ENCODE assay signal across 28 cellular contexts in genomic region chr11:126507646-126508045, GRCh38.
"Had no signal": no experiment of that assay in that cellular context is flagged by ENCODE, and none has a peak within 500 bp of the region (broad histone marks: within the 10 kb centered on the region; RNA-seq: fewer than 3 reads in every experiment).

No MANE protein-coding gene starts in this region.

- H3K4me3 Mint-ChIP-seq: immature natural killer cell; naive thymus-derived CD4-positive, alpha-beta T cell; natural killer cell treated with Interleukin-12 subunit alpha and Interleukin-12 subunit beta and Interleukin-15 and Interleukin-18, amount 100 ng/mL, for 72 hours; stimulated activated memory B cell treated with anti-CD40 and anti-IgM and Interleukin-4, amounts not matched to agents 10 μg/mL and 1 μg/mL and 100 μg/mL, for 72 hours; stimulated activated naive CD8-positive, alpha-beta T cell treated with anti-CD3 and anti-CD28 coated beads, Interleukin-15, amount 100 ng/mL, for 72 hours had no signal

- H3K9me3 Mint-ChIP-seq: natural killer cell treated with Interleukin-12 subunit alpha and Interleukin-12 subunit beta and Interleukin-15 and Interleukin-18, amount 100 ng/mL, for 72 hours had no signal

- DNase-seq: hypothalamus; immature natural killer cell; kidney; left colon; left lung; lower lobe of right lung; mammary epithelial cell; mesendoderm; midbrain; mucosa of descending colon; naive thymus-derived CD4-positive, alpha-beta T cell; ovary; retina; right cardiac atrium; stimulated activated CD4-positive, alpha-beta T cell treated with anti-CD3 and anti-CD28 coated beads, Interleukin-1b, Interleukin-23, amount 100 ng/mL, for 48 hours; stimulated activated CD4-positive, alpha-beta T cell treated with anti-CD3 and anti-CD28 coated beads, Interleukin-2, amount 100 ng/mL, for 48 hours; stimulated activated CD4-positive, alpha-beta T cell treated with anti-CD3 and anti-CD28 coated beads, Interleukin-4, amount 100 ng/mL, for 4 hours; stimulated activated CD8-positive, alpha-beta memory T cell treated with anti-CD3 and anti-CD28 coated beads, Interleukin-4, amount 100 ng/mL, for 48 hours; stimulated activated naive CD4-positive, alpha-beta T cell treated with Interleukin-2 at 50 U/mL for 16 hours; stimulated activated naive CD8-positive, alpha-beta T cell treated with anti-CD3 and anti-CD28 coated beads, Interleukin-15, amount 100 ng/mL, for 72 hours; substantia nigra; thyroid gland; transverse colon; upper lobe of left lung had no signal

- H3K36me3 Mint-ChIP-seq: immature natural killer cell; naive thymus-derived CD4-positive, alpha-beta T cell; stimulated activated memory B cell treated with anti-CD40 and anti-IgM and Interleukin-4, amounts not matched to agents 10 μg/mL and 1 μg/mL and 100 μg/mL, for 72 hours had no signal

- H3K4me3 ChIP-seq: left lung, lower lobe of right lung, mucosa of descending colon, ovary, prostate gland, smooth muscle cell, thyroid gland, transverse colon, upper lobe of left lung had no signal

- ATAC-seq: left colon; left lung; lower lobe of right lung; mucosa of descending colon; naive thymus-derived CD4-positive, alpha-beta T cell; natural killer cell treated with Interleukin-12 subunit alpha and Interleukin-12 subunit beta and Interleukin-15 and Interleukin-18, amount 100 ng/mL, for 72 hours; right cardiac atrium; stimulated activated memory B cell treated with anti-CD40 and anti-IgM and Interleukin-4, amounts not matched to agents 10 μg/mL and 1 μg/mL and 100 μg/mL, for 72 hours; stimulated activated naive CD8-positive, alpha-beta T cell treated with anti-CD3 and anti-CD28 coated beads, Interleukin-15, amount 100 ng/mL, for 72 hours had no signal

- H3K36me3 ChIP-seq: left lung, lower lobe of right lung, ovary, prostate gland, thyroid gland, transverse colon, upper lobe of left lung had no signal

- H3K27me3 ChIP-seq: ovary, thyroid gland, upper lobe of left lung had no signal

- H3K27ac ChIP-seq: left lung, lower lobe of right lung, ovary, prostate gland, thyroid gland, transverse colon, upper lobe of left lung had no signal

- H3K9me3 ChIP-seq: mucosa of descending colon, ovary, prostate gland, thyroid gland, transverse colon had no signal

- H3K27ac Mint-ChIP-seq: immature natural killer cell; natural killer cell treated with Interleukin-12 subunit alpha and Interleukin-12 subunit beta and Interleukin-15 and Interleukin-18, amount 100 ng/mL, for 72 hours; stimulated activated memory B cell treated with anti-CD40 and anti-IgM and Interleukin-4, amounts not matched to agents 10 μg/mL and 1 μg/mL and 100 μg/mL, for 72 hours had no signal

- H3K4me1 ChIP-seq: left lung, lower lobe of right lung, prostate gland, thyroid gland, transverse colon, upper lobe of left lung had no signal

- H3K4me1 Mint-ChIP-seq: immature natural killer cell; naive thymus-derived CD4-positive, alpha-beta T cell; stimulated activated memory B cell treated with anti-CD40 and anti-IgM and Interleukin-4, amounts not matched to agents 10 μg/mL and 1 μg/mL and 100 μg/mL, for 72 hours; stimulated activated naive CD8-positive, alpha-beta T cell treated with anti-CD3 and anti-CD28 coated beads, Interleukin-15, amount 100 ng/mL, for 72 hours had no signal
